Comparison of ENCODE assay signal across 16 cellular contexts in genomic region chr1:23083714-23084480, GRCh38.
DNase-seq lines count a peak whose midpoint lies in the region; ATAC-seq and TF ChIP-seq lines count a peak whose summit lies in the region.
"Had no signal": no experiment of that assay in that cellular context is flagged by ENCODE, and none has a peak within 500 bp of the region (broad histone marks: within the 10 kb centered on the region; RNA-seq: fewer than 3 reads in every experiment).

No MANE protein-coding gene starts in this region.

- H3K79me1 ChIP-seq in IMR-90 (ENCODE audit: low read depth in 1 of 2, low read length in 2 of 2) = peaks cover 27 to 84% of the 10 kb centered on the region in 2 experiments

- CTCF ChIA-PET in IMR-90 (lab: Yijun Ruan, JAX) = no interaction called here

- H3K4me3 ChIP-seq in IMR-90 (ENCODE audit: insufficient read depth, low read depth, low read length) = no peak overlapping the region
- H3K4me3 ChIP-seq: suprapubic skin had no signal

- no peak overlapping the region for H2BK5ac ChIP-seq in IMR-90 (ENCODE audit: low read depth, low read length, poor library complexity, severe bottlenecking)

- no TSS peak for BruUV-seq in IMR-90 (replicated peaks; lab: Mats Ljungman, UMichigan)

- H3K14ac ChIP-seq in IMR-90 (replicated peaks; ENCODE audit: low read depth, low read length) = no peak overlapping the region

- H3K9me3 Mint-ChIP-seq in progenitor cell of endocrine pancreas (ENCODE audit: low read depth) = no peaks in the 10 kb centered on the region
- H3K9me3 Mint-ChIP-seq: activated naive CD8-positive, alpha-beta T cell treated with anti-CD3 and anti-CD28 coated beads, Interleukin-2, amount 50 U/mL, for 24 hours had no signal

- dilution Hi-C loops in IMR-90 (cut with HindIII; ENCODE audit: low sequenced_read_pairs, unreplicated experiment) = no loop called here

- 60% methylated on average over 1 of the region's 5 CpGs; no CpG with 5 or more reads in 1 of the 2 experiments for WGBS in IMR-90 (ENCODE audit: extremely low coverage in 2 of 2, insufficient read length in 1 of 2), 2 experiments

- no peaks in the 10 kb centered on the region for H3K9me3 ChIP-seq in IMR-90 (ENCODE audit: control insufficient read depth, insufficient read depth, low read length)
- H3K9me3 ChIP-seq: suprapubic skin had no signal

- DNase-seq in IMR-90 (no peak), caudate nucleus (lab: John Stamatoyannopoulos, UW) (no peak), left ventricle myocardium superior (peak; percentile 51), progenitor cell of endocrine pancreas (ENCODE audit: low spot score, unreplicated experiment) (no peak), T1000 (lab: John Stamatoyannopoulos, UW) (no peak), DMS153 treated with DMSO at 0.1 percent for 48 hours (lab: John Stamatoyannopoulos, UW; ENCODE audit: unreplicated experiment) (no peak)
- DNase-seq: activated naive CD8-positive, alpha-beta T cell treated with anti-CD3 and anti-CD28 coated beads, Interleukin-2, amount 50 U/mL, for 24 hours; NCI-H1930; NCI-H510A treated with DMSO at 0.1 percent for 48 hours; stimulated activated CD4-positive, alpha-beta T cell treated with anti-CD3 and anti-CD28 coated beads, Interleukin-15, amount 100 ng/mL, for 24 hours had no signal

- H3K4ac ChIP-seq in IMR-90 (ENCODE audit: low read depth, low read length) = no peak overlapping the region

- no peak overlapping the region for H2BK120ac ChIP-seq in IMR-90 (ENCODE audit: low read depth, low read length)

- H3K4me2 ChIP-seq in IMR-90 (ENCODE audit: low read depth, low read length) = no peak overlapping the region

- H2AFZ ChIP-seq in IMR-90 (replicated peaks; ENCODE audit: low read length, poor library complexity) = no peak overlapping the region
- H2AFZ ChIP-seq: parathyroid adenoma had no signal

- in situ Hi-C loops in IMR-90 (cut with MboI; ENCODE audit: low sequenced_read_pairs) = loop anchor here (5.0 kb wide), 1 partner anchor 193 kb away; no protein-coding TSS in a partner anchor

- no peak for TF ChIP-seq CTCF in IMR-90 (conservative IDR thresholded peaks at IDR 0.05; ENCODE audit: low read depth, low read length)
- TF ChIP-seq CTCF in progenitor cell of endocrine pancreas (IDR thresholded peaks at IDR 0.05; ENCODE audit: unreplicated experiment) = no peak

- H3K4me1 Mint-ChIP-seq in progenitor cell of endocrine pancreas (ENCODE audit: low read depth) = no peaks in the 10 kb centered on the region
- H3K4me1 Mint-ChIP-seq: activated naive CD8-positive, alpha-beta T cell treated with anti-CD3 and anti-CD28 coated beads, Interleukin-2, amount 50 U/mL, for 24 hours; B cell had no signal

- no peak for TF ChIP-seq RAD21 in IMR-90 (IDR thresholded peaks at IDR 0.05; ENCODE audit: low read length)

- H3K36me3 Mint-ChIP-seq in progenitor cell of endocrine pancreas (ENCODE audit: insufficient read depth) = peaks cover 30% of the 10 kb centered on the region

- H3K27me3 Mint-ChIP-seq in progenitor cell of endocrine pancreas = no peaks in the 10 kb centered on the region
- H3K27me3 Mint-ChIP-seq: activated naive CD8-positive, alpha-beta T cell treated with anti-CD3 and anti-CD28 coated beads, Interleukin-2, amount 50 U/mL, for 24 hours; B cell had no signal

- peak overlapping the region; percentile 67 for H3K27ac Mint-ChIP-seq in progenitor cell of endocrine pancreas
- H3K27ac Mint-ChIP-seq: activated naive CD8-positive, alpha-beta T cell treated with anti-CD3 and anti-CD28 coated beads, Interleukin-2, amount 50 U/mL, for 24 hours; B cell had no signal

- H4K20me1 ChIP-seq in IMR-90 (ENCODE audit: insufficient read depth, low read length) = peaks cover 26% of the 10 kb centered on the region; the same call in 1 of the 2 replicates

- peaks cover 2% of the 10 kb centered on the region for H3K4me1 ChIP-seq in IMR-90 (ENCODE audit: control insufficient read depth, insufficient read depth, low read length)
- H3K4me1 ChIP-seq: parathyroid adenoma had no signal

- no peak overlapping the region for H2BK20ac ChIP-seq in IMR-90 (ENCODE audit: low read depth, low read length)

- intact Hi-C loops in IMR-90 (cut with micrococcal nuclease) (no loop called here), left ventricle myocardium superior (cut with micrococcal nuclease) (no loop called here)

- POLR2A ChIA-PET in IMR-90 (lab: Charles Lee; ENCODE audit: unreplicated experiment) = no interaction called here

- no peak for ATAC-seq in IMR-90 (ENCODE audit: low read depth)
- peak; percentile 80 for ATAC-seq in left ventricle myocardium superior
- no peak for ATAC-seq in activated CD4-positive, CD25-positive, alpha-beta regulatory T cell treated with anti-CD3 and anti-CD28 coated beads, Interleukin-2, amount 50 U/mL, for 24 hours
- no peak for ATAC-seq in HG02884 (IDR thresholded peaks at IDR 0.05; ENCODE audit: unreplicated experiment)
- ATAC-seq: activated naive CD8-positive, alpha-beta T cell treated with anti-CD3 and anti-CD28 coated beads, Interleukin-2, amount 50 U/mL, for 24 hours; Panc1 had no signal

- H3K9ac ChIP-seq in IMR-90 (ENCODE audit: low read depth, low read length) = no peak overlapping the region
- H3K9ac ChIP-seq: parathyroid adenoma had no signal

- 0 out of 2 replicates have a peak overlapping the region, but pooled peaks have one; percentile 38 for H3K23ac ChIP-seq in IMR-90 (ENCODE audit: low read depth, low read length)

- H2BK15ac ChIP-seq in IMR-90 (ENCODE audit: low read depth, low read length) = no peak overlapping the region

- H4K91ac ChIP-seq in IMR-90 (ENCODE audit: insufficient read depth, low read depth, low read length) = no peak overlapping the region

- TF ChIP-seq POLR2A in IMR-90 (IDR thresholded peaks at IDR 0.05; ENCODE audit: low read depth, low read length) = no peak

- H2AK5ac ChIP-seq in IMR-90 (ENCODE audit: low read depth, low read length) = no peak overlapping the region

- no peak overlapping the region for H4K8ac ChIP-seq in IMR-90 (ENCODE audit: low read depth in 2 of 2, low read length in 2 of 2)

- no peak overlapping the region for H3K4me3 Mint-ChIP-seq in progenitor cell of endocrine pancreas (ENCODE audit: low read depth)
- H3K4me3 Mint-ChIP-seq: activated naive CD8-positive, alpha-beta T cell treated with anti-CD3 and anti-CD28 coated beads, Interleukin-2, amount 50 U/mL, for 24 hours; B cell had no signal

- H3K27me3 ChIP-seq in IMR-90 (ENCODE audit: control insufficient read depth, insufficient read depth, low read length) = no peaks in the 10 kb centered on the region
- H3K27me3 ChIP-seq: suprapubic skin had no signal

- H3K56ac ChIP-seq in IMR-90 (ENCODE audit: extremely low read depth, insufficient read depth, low read length) = no peak overlapping the region

- H4K5ac ChIP-seq in IMR-90 (ENCODE audit: low read depth, low read length) = no peak overlapping the region

- no peak overlapping the region for H3K18ac ChIP-seq in IMR-90 (ENCODE audit: low read depth, low read length)

- peaks cover 76% of the 10 kb centered on the region for H3K36me3 ChIP-seq in IMR-90 (ENCODE audit: control insufficient read depth, insufficient read depth, low read length)

- no peak overlapping the region for H2AK9ac ChIP-seq in IMR-90 (replicated peaks; ENCODE audit: low read depth, low read length, poor library complexity)

- H3K9me1 ChIP-seq in IMR-90 (ENCODE audit: insufficient read depth, low read length) = peaks cover 14% of the 10 kb centered on the region

- H3K27ac ChIP-seq in IMR-90 (ENCODE audit: insufficient read depth, low read length) = no peak overlapping the region
- H3K27ac ChIP-seq in caudate nucleus (ENCODE audit: low read depth, low read length) = peak overlapping the region; percentile 29
- H3K27ac ChIP-seq: parathyroid adenoma, suprapubic skin had no signal

TF ChIP-seq in IMR-90, 13 proteins besides CTCF, POLR2A, EP300 and RAD21:
- TF ChIP-seq MAZ (IDR thresholded peaks at IDR 0.05; ENCODE audit: borderline replicate concordance, low read depth, low read length) (no peak), BHLHE40 (IDR thresholded peaks at IDR 0.05; ENCODE audit: low read depth, low read length) (no peak), CEBPB (IDR thresholded peaks at IDR 0.05; ENCODE audit: low read depth, low read length) (no peak), MAFK (IDR thresholded peaks at IDR 0.05; ENCODE audit: low read depth, low read length) (no peak)
